In genomic region chr4:86948276-86948675, GRCh38 we compare ENCODE assay signal across 15 cellular contexts. TPM values are rescaled to one million over a fixed set of nuclear protein-coding genes. Genes with fewer than 3 reads are reported as not detected.
A peak's percentile ranks its signal among the peaks of the same experiment; 100 is the strongest.
DNase-seq lines count a peak whose midpoint lies in the region; ATAC-seq and FAIRE-seq lines count a peak whose summit lies in the region.
"Had no signal": no experiment of that assay in that cellular context is flagged by ENCODE, and none has a peak within 500 bp of the region (broad histone marks: within the 10 kb centered on the region; RNA-seq: fewer than 3 reads in every experiment).

No MANE protein-coding gene starts in this region.

- H3K9ac ChIP-seq in iPS-20b (ENCODE audit: low read depth, low read length): peak overlapping the region; percentile 53; the same call in 1 of the 2 replicates

- FAIRE-seq in GM19239 (lab: Jason Lieb, UNC): no peak

- H3K9me3 ChIP-seq in iPS-20b (ENCODE audit: insufficient read depth, low read depth, low read length) (no peaks in the 10 kb centered on the region), right cardiac atrium (ENCODE audit: control insufficient read depth, low read length) (no peaks in the 10 kb centered on the region)
- H3K9me3 ChIP-seq: SJSA1, stomach had no signal

- peaks cover 49% of the 10 kb centered on the region for H3K4me1 ChIP-seq in iPS-20b (ENCODE audit: insufficient read depth, low read length)
- peaks cover 9% of the 10 kb centered on the region for H3K4me1 ChIP-seq in right cardiac atrium (ENCODE audit: control insufficient read depth, insufficient read depth, low read length)
- H3K4me1 ChIP-seq: SJSA1 had no signal

- H3K27me3 ChIP-seq in iPS-20b (ENCODE audit: insufficient read depth, low read length): no peaks in the 10 kb centered on the region
- H3K27me3 ChIP-seq in right cardiac atrium (ENCODE audit: control insufficient read depth, insufficient read depth): no peaks in the 10 kb centered on the region
- H3K27me3 ChIP-seq: SJSA1, stomach had no signal

- ATAC-seq in GM18517 (IDR thresholded peaks at IDR 0.05; ENCODE audit: unreplicated experiment): peak; percentile 54
- peak; percentile 47 for ATAC-seq in HG02852 (IDR thresholded peaks at IDR 0.05; ENCODE audit: unreplicated experiment)
- ATAC-seq in right cardiac atrium: no peak
- ATAC-seq: activated CD8-positive, alpha-beta memory T cell treated with anti-CD3 and anti-CD28 coated beads, Interleukin-2, amount 10 ng/mL, durations not matched to agents 7 days and 5 days had no signal

- H3K4me3 ChIP-seq in iPS-20b (ENCODE audit: low read length): peak overlapping the region; percentile 41
- H3K4me3 ChIP-seq in right cardiac atrium (ENCODE audit: low read length): no peak overlapping the region
- H3K4me3 ChIP-seq: SJSA1, stomach had no signal

- intact Hi-C loops in right cardiac atrium (cut with DNase I): no loop called here

- DNase-seq in NCI-H345 treated with DMSO at 0.1 percent for 48 hours (lab: John Stamatoyannopoulos, UW; ENCODE audit: unreplicated experiment) (peak; percentile 51), GM19239 (ENCODE audit: insufficient read length, low spot score) (no peak), AG20443 (ENCODE audit: low spot score) (no peak), RKO (ENCODE audit: low spot score) (no peak), right cardiac atrium (no peak)
- DNase-seq: activated CD8-positive, alpha-beta memory T cell treated with anti-CD3 and anti-CD28 coated beads, Interleukin-2, amount 10 ng/mL, durations not matched to agents 7 days and 5 days; activated naive CD8-positive, alpha-beta T cell treated with anti-CD3 and anti-CD28 coated beads, Interleukin-2, amount 10 ng/mL, durations not matched to agents 7 days and 5 days; NCI-H146; NK-92 treated with Interleukin-12 subunit alpha and Interleukin-12 subunit beta, amount 100 ng/mL, for 24 hours; retina; stomach had no signal

- H3K36me3 ChIP-seq in iPS-20b (ENCODE audit: insufficient read depth, low read depth, low read length): no peaks in the 10 kb centered on the region

- H3K27ac ChIP-seq in iPS-20b (ENCODE audit: low read length): peak overlapping the region; percentile 74
- H3K27ac ChIP-seq in right cardiac atrium (ENCODE audit: low read length): no peak overlapping the region
- H3K27ac ChIP-seq: SJSA1 had no signal

- 84% methylated on average over 1 of the region's 1 CpG for WGBS in right cardiac atrium

RNA-seq across cellular contexts. Expression of gene AFF1, which starts 13.5 kb away (rescaled TPM):
- total RNA-seq in right cardiac atrium: 10 to 100 TPM; 76.6 to 86.6 (median 84.1) TPM
- 63.4 TPM for polyA plus RNA-seq in right cardiac atrium

RNA-seq across cellular contexts. Expression of gene C4orf36, which starts 56.1 kb away (rescaled TPM):
- 1 to 10 TPM in 1 of 4 donors, under 1 TPM in 1, not detected in 2; 0.97 to 2.3 TPM for total RNA-seq in right cardiac atrium
- polyA plus RNA-seq in right cardiac atrium: 0.18 TPM
- total RNA-seq: activated CD8-positive, alpha-beta memory T cell treated with anti-CD3 and anti-CD28 coated beads, Interleukin-2, amount 10 ng/mL, durations not matched to agents 7 days and 5 days had no signal

Comparison
In these comparisons a context has a peak if more than half of its experiments do, and no peak if none do; other contexts are left out.
1. ATAC-seq: peak in GM18517 (single experiment) and HG02852 (single experiment); none in right cardiac atrium (0 of 2).